Comparison of ENCODE assay signal across 1 cellular context in the genomic region with DNA sequence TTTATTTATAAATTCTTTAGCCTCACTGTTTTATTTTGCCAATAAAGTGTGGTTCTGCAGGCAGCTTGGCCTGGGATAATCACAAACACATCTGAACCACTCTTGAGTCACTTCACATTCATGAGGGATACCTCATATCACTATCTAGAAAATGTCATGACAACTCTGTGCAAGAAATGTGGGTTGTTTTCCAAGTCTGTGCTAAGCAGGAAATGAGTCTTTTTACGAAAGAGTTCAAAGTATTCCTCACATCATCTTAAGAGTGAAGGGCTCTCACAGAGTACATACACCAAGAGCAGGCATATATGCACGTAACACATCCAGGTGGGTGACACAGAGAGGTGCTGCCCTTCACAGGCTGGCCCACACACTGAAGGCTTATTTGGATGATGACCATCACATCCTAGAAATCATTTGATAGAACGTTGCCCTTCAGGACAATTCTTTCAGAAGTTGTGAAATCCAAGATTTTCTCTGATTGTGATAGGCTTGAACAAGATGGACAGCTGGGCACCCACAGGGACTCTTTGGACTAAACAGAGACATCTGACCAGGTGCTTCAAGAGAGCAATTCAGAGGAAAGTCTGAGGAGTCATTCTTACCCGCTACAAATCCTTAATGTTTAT.
TF ChIP-seq lines count a peak whose summit lies in the region.

No MANE protein-coding gene starts in this region.

TF ChIP-seq in SK-N-SH treated with all-trans-retinoic acid at 6 μM for 48 hours, 23 proteins besides CTCF, POLR2A, EP300 and RAD21 (continued from another document):
- TF ChIP-seq, protein P1, sequence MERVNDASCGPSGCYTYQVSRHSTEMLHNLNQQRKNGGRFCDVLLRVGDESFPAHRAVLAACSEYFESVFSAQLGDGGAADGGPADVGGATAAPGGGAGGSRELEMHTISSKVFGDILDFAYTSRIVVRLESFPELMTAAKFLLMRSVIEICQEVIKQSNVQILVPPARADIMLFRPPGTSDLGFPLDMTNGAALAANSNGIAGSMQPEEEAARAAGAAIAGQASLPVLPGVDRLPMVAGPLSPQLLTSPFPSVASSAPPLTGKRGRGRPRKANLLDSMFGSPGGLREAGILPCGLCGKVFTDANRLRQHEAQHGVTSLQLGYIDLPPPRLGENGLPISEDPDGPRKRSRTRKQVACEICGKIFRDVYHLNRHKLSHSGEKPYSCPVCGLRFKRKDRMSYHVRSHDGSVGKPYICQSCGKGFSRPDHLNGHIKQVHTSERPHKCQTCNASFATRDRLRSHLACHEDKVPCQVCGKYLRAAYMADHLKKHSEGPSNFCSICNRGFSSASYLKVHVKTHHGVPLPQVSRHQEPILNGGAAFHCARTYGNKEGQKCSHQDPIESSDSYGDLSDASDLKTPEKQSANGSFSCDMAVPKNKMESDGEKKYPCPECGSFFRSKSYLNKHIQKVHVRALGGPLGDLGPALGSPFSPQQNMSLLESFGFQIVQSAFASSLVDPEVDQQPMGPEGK (CRISPR knock-in tag; IDR thresholded peaks at IDR 0.05; ENCODE audit: borderline replicate concordance) = no peak
- no peak for TF ChIP-seq ZC3H10 (CRISPR knock-in tag; IDR thresholded peaks at IDR 0.05)
- no peak for TF ChIP-seq ISL1 (CRISPR knock-in tag; IDR thresholded peaks at IDR 0.05)
- no peak for TF ChIP-seq BACH2 (CRISPR knock-in tag; IDR thresholded peaks at IDR 0.05; ENCODE audit: borderline replicate concordance)
- TF ChIP-seq, protein P2, sequence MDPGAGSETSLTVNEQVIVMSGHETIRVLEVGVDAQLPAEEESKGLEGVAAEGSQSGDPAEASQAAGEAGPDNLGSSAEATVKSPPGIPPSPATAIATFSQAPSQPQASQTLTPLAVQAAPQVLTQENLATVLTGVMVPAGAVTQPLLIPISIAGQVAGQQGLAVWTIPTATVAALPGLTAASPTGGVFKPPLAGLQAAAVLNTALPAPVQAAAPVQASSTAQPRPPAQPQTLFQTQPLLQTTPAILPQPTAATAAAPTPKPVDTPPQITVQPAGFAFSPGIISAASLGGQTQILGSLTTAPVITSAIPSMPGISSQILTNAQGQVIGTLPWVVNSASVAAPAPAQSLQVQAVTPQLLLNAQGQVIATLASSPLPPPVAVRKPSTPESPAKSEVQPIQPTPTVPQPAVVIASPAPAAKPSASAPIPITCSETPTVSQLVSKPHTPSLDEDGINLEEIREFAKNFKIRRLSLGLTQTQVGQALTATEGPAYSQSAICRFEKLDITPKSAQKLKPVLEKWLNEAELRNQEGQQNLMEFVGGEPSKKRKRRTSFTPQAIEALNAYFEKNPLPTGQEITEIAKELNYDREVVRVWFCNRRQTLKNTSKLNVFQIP (CRISPR knock-in tag; IDR thresholded peaks at IDR 0.05; ENCODE audit: borderline replicate concordance, low read depth) = no peak
- TF ChIP-seq PPARA (CRISPR knock-in tag; IDR thresholded peaks at IDR 0.05; ENCODE audit: borderline replicate concordance) = no peak
- TF ChIP-seq TCF4 (CRISPR knock-in tag; IDR thresholded peaks at IDR 0.05; ENCODE audit: borderline replicate concordance) = no peak
- no peak for TF ChIP-seq ZFP3 (CRISPR knock-in tag; IDR thresholded peaks at IDR 0.05)
- TF ChIP-seq, protein P3, sequence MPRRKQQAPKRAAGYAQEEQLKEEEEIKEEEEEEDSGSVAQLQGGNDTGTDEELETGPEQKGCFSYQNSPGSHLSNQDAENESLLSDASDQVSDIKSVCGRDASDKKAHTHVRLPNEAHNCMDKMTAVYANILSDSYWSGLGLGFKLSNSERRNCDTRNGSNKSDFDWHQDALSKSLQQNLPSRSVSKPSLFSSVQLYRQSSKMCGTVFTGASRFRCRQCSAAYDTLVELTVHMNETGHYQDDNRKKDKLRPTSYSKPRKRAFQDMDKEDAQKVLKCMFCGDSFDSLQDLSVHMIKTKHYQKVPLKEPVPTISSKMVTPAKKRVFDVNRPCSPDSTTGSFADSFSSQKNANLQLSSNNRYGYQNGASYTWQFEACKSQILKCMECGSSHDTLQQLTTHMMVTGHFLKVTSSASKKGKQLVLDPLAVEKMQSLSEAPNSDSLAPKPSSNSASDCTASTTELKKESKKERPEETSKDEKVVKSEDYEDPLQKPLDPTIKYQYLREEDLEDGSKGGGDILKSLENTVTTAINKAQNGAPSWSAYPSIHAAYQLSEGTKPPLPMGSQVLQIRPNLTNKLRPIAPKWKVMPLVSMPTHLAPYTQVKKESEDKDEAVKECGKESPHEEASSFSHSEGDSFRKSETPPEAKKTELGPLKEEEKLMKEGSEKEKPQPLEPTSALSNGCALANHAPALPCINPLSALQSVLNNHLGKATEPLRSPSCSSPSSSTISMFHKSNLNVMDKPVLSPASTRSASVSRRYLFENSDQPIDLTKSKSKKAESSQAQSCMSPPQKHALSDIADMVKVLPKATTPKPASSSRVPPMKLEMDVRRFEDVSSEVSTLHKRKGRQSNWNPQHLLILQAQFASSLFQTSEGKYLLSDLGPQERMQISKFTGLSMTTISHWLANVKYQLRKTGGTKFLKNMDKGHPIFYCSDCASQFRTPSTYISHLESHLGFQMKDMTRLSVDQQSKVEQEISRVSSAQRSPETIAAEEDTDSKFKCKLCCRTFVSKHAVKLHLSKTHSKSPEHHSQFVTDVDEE (CRISPR knock-in tag; IDR thresholded peaks at IDR 0.05) = no peak
- no peak for TF ChIP-seq SNAI2 (CRISPR knock-in tag; IDR thresholded peaks at IDR 0.05)
- TF ChIP-seq CSDC2 (CRISPR knock-in tag; IDR thresholded peaks at IDR 0.05) = no peak
- no peak for TF ChIP-seq TOX (CRISPR knock-in tag; IDR thresholded peaks at IDR 0.05; ENCODE audit: borderline replicate concordance)
